Comparison of ENCODE assay signal across 24 cellular contexts in genomic region chr6:32131439-32131948, GRCh38. TPM values are rescaled to one million over a fixed set of nuclear protein-coding genes. Genes with fewer than 3 reads are reported as not detected.
A peak's percentile ranks its signal among the peaks of the same experiment; 100 is the strongest.
DNase-seq lines count a peak whose midpoint lies in the region; ATAC-seq, FAIRE-seq and TF ChIP-seq lines count a peak whose summit lies in the region.
"Had no signal": no experiment of that assay in that cellular context is flagged by ENCODE, and none has a peak within 500 bp of the region (broad histone marks: within the 10 kb centered on the region; RNA-seq: fewer than 3 reads in every experiment).

No MANE protein-coding gene starts in this region.

- peak overlapping the region in 2 of 7 donors; percentile 57 to 79 for H3K27ac Mint-ChIP-seq in CD4-positive, alpha-beta memory T cell
- H3K27ac Mint-ChIP-seq in IgD-negative memory B cell: peak overlapping the region in 1 of 3 donors; percentile 27
- no peak overlapping the region for H3K27ac Mint-ChIP-seq in astrocyte (ENCODE audit: unreplicated experiment)
- H3K27ac Mint-ChIP-seq in nephron: peak overlapping the region in 2 of 3 experiments; percentile 77 to 79

- H3K4me3 Mint-ChIP-seq in CD4-positive, alpha-beta memory T cell: peak overlapping the region; percentile 4 to 63 (median 34)
- H3K4me3 Mint-ChIP-seq in IgD-negative memory B cell (peak overlapping the region; percentile 39 to 56 (median 50)), astrocyte (ENCODE audit: unreplicated experiment) (peak overlapping the region; percentile 9), nephron (peak overlapping the region; percentile 68 to 79 (median 71))

- H3K4me1 ChIP-seq in CD4-positive, alpha-beta memory T cell (ENCODE audit: insufficient read depth, low read length): peaks cover 28% of the 10 kb centered on the region
- H3K4me1 ChIP-seq in astrocyte (ENCODE audit: insufficient read depth, low read length): peaks cover 24% of the 10 kb centered on the region
- peaks cover 7 to 20% of the 10 kb centered on the region in 2 donors for H3K4me1 ChIP-seq in breast epithelium

- peaks cover 5% of the 10 kb centered on the region for H3K36me3 ChIP-seq in CD4-positive, alpha-beta memory T cell (ENCODE audit: insufficient read depth, low read length)
- H3K36me3 ChIP-seq in astrocyte (ENCODE audit: insufficient read depth, low read length): no peaks in the 10 kb centered on the region
- no peaks in the 10 kb centered on the region for H3K36me3 ChIP-seq in breast epithelium
- H3K36me3 ChIP-seq: thyroid gland had no signal

- no peak for DNase-seq in CD4-positive, alpha-beta memory T cell
- DNase-seq in astrocyte (ENCODE audit: low read depth): no peak
- DNase-seq in stimulated activated CD4-positive, alpha-beta T cell treated with anti-CD3 and anti-CD28 coated beads, Interleukin-2, amount 100 ng/mL, for 24 hours: no peak
- no peak for DNase-seq in breast epithelium (ENCODE audit: low spot score in 2 of 2)
- no peak for DNase-seq in islet precursor cell
- DNase-seq: activated CD4-positive, alpha-beta T cell treated with anti-CD3 and anti-CD28 coated beads for 48 hours; activated T-cell treated with anti-CD3 and anti-CD28 coated beads, Interleukin-2, amount 50 U/mL, for 4 hours; amygdala; cerebellar nuclear complex; DMS153; GOT3; MM.1S; NCI-H187 treated with DMSO at 0.1 percent for 48 hours; NCI-H446 treated with DMSO at 0.1 percent for 48 hours; Right ventricle myocardium superior; thyroid gland had no signal

- TF ChIP-seq POLR2A in breast epithelium (IDR thresholded peaks at IDR 0.05): no peak
- TF ChIP-seq POLR2A in GM18505 (IDR thresholded peaks at IDR 0.05; ENCODE audit: borderline replicate concordance, extremely low read depth, insufficient read depth, insufficient read length): no peak

- H3K4me3 ChIP-seq in CD4-positive, alpha-beta memory T cell (ENCODE audit: low read length in 2 of 2): no peak overlapping the region
- no peak overlapping the region for H3K4me3 ChIP-seq in astrocyte (ENCODE audit: insufficient read depth, low read depth, low read length)
- H3K4me3 ChIP-seq in breast epithelium: no peak overlapping the region

- intact Hi-C loops in CD4-positive, alpha-beta memory T cell (cut with micrococcal nuclease): loop anchor here (2.0 kb wide), 1 partner anchor 17 kb away; no protein-coding TSS in a partner anchor
- intact Hi-C loops in breast epithelium (cut with DNase I; ENCODE audit: low total_unique reads): no loop called here

- H3K27ac ChIP-seq in CD4-positive, alpha-beta memory T cell (ENCODE audit: low read depth, low read length): no peak overlapping the region
- H3K27ac ChIP-seq in astrocyte (ENCODE audit: low read depth, low read length): no peak overlapping the region
- H3K27ac ChIP-seq in breast epithelium: no peak overlapping the region
- H3K27ac ChIP-seq: BLaER1, thyroid gland had no signal

- peaks cover 30% of the 10 kb centered on the region for H3K79me2 ChIP-seq in astrocyte (ENCODE audit: insufficient read depth, low read length)

- no peaks in the 10 kb centered on the region for H3K27me3 ChIP-seq in CD4-positive, alpha-beta memory T cell (ENCODE audit: insufficient read depth, low read length)
- H3K27me3 ChIP-seq in astrocyte (ENCODE audit: insufficient read depth, low read length) (no peaks in the 10 kb centered on the region), breast epithelium (no peaks in the 10 kb centered on the region)
- H3K27me3 ChIP-seq: BLaER1, thyroid gland had no signal

- peaks cover 24 to 40% (median 32%) of the 10 kb centered on the region in 4 donors for H3K4me1 Mint-ChIP-seq in CD4-positive, alpha-beta memory T cell
- peaks cover 15 to 28% (median 24%) of the 10 kb centered on the region in 3 donors for H3K4me1 Mint-ChIP-seq in IgD-negative memory B cell
- peaks cover 21% of the 10 kb centered on the region for H3K4me1 Mint-ChIP-seq in astrocyte (ENCODE audit: low read depth, unreplicated experiment)
- H3K4me1 Mint-ChIP-seq in nephron: peaks cover 33% of the 10 kb centered on the region

- ATAC-seq in GM18505 (IDR thresholded peaks at IDR 0.05; ENCODE audit: unreplicated experiment): no peak
- ATAC-seq: activated T-cell treated with anti-CD3 and anti-CD28 coated beads, Interleukin-2, amount 50 U/mL, for 4 hours; HepG2 had no signal

- POLR2A ChIA-PET in CD4-positive, alpha-beta memory T cell (lab: Charles Lee; ENCODE audit: partially characterized antibody): interaction anchor here (1.2 to 8.6 kb wide), 3 partner anchors 23 to 61 kb away, joined by 3 to 188 read pairs (median 49); partner anchors contain the start of genes AGPAT1, GPSM3 and PBX2

- H3K9me3 ChIP-seq in CD4-positive, alpha-beta memory T cell (ENCODE audit: control insufficient read depth in 1 of 2, low read length in 2 of 2): no peaks in the 10 kb centered on the region
- H3K9me3 ChIP-seq in astrocyte (ENCODE audit: insufficient read depth, low read depth, low read length) (no peaks in the 10 kb centered on the region), breast epithelium (no peaks in the 10 kb centered on the region)
- H3K9me3 ChIP-seq: BLaER1, thyroid gland had no signal

- H2AFZ ChIP-seq in astrocyte (ENCODE audit: low read depth, low read length): no peak overlapping the region

- no peak overlapping the region for H3K9ac ChIP-seq in astrocyte (ENCODE audit: low read length)
- H3K9ac ChIP-seq: BLaER1 had no signal

- H3K27me3 Mint-ChIP-seq in CD4-positive, alpha-beta memory T cell: peaks cover 0 to 2% of the 10 kb centered on the region in 2 donors
- H3K27me3 Mint-ChIP-seq in IgD-negative memory B cell (peaks cover 9% of the 10 kb centered on the region), astrocyte (ENCODE audit: low read depth, unreplicated experiment) (peaks cover 3% of the 10 kb centered on the region), nephron (ENCODE audit: low read depth) (peaks cover 4% of the 10 kb centered on the region)

- H3K36me3 Mint-ChIP-seq in CD4-positive, alpha-beta memory T cell: peaks cover 4 to 22% of the 10 kb centered on the region in 2 donors
- H3K36me3 Mint-ChIP-seq in IgD-negative memory B cell: peaks cover 6% of the 10 kb centered on the region
- no peaks in the 10 kb centered on the region for H3K36me3 Mint-ChIP-seq in astrocyte (ENCODE audit: low read depth, unreplicated experiment)
- no peaks in the 10 kb centered on the region for H3K36me3 Mint-ChIP-seq in nephron (ENCODE audit: low read depth)

- peaks cover 0 to 3% (median 0%) of the 10 kb centered on the region in 8 donors for H3K9me3 Mint-ChIP-seq in CD4-positive, alpha-beta memory T cell
- H3K9me3 Mint-ChIP-seq in IgD-negative memory B cell: peaks cover 0 to 2% (median 0%) of the 10 kb centered on the region in 3 donors
- no peaks in the 10 kb centered on the region for H3K9me3 Mint-ChIP-seq in astrocyte (ENCODE audit: unreplicated experiment)
- H3K9me3 Mint-ChIP-seq in nephron: no peaks in the 10 kb centered on the region
- H3K9me3 Mint-ChIP-seq: activated T-cell treated with anti-CD3 and anti-CD28 coated beads, Interleukin-2, amount 50 U/mL, for 4 hours had no signal

- CTCF ChIA-PET in CD4-positive, alpha-beta memory T cell (lab: Charles Lee; ENCODE audit: partially characterized antibody): interaction anchor here (2.4 kb wide), 1 partner anchor 64 kb away, joined by 8 read pairs; no protein-coding TSS in a partner anchor

- no peak overlapping the region for H3K4me2 ChIP-seq in astrocyte (ENCODE audit: low read length)

- H4K20me1 ChIP-seq in astrocyte (ENCODE audit: insufficient read depth, low read length): no peaks in the 10 kb centered on the region
- H4K20me1 ChIP-seq: BLaER1 had no signal

- no peak for FAIRE-seq in astrocyte (lab: Jason Lieb, UNC)
- FAIRE-seq: endometrium, frontal cortex, HepG2 had no signal

- TF ChIP-seq CTCF in astrocyte (IDR thresholded peaks at IDR 0.05; ENCODE audit: insufficient read depth, low read depth, low read length): no peak
- TF ChIP-seq CTCF in nephron (IDR thresholded peaks at IDR 0.05; ENCODE audit: unreplicated experiment in 3 of 3): no peak
- no peak for TF ChIP-seq CTCF in breast epithelium (IDR thresholded peaks at IDR 0.05)

RNA-seq across cellular contexts. Expression of gene FKBPL, which starts 1.4 kb away (rescaled TPM):
- 1 to 10 TPM; 2.2 to 2.8 TPM for total RNA-seq in CD4-positive, alpha-beta memory T cell
- polyA plus RNA-seq in CD4-positive, alpha-beta memory T cell: 1 to 10 TPM; 2.0 to 3.0 TPM
- polyA plus RNA-seq in IgD-negative memory B cell: 4.1 TPM
- total RNA-seq in astrocyte (5.2 TPM in 2 replicates), breast epithelium (1 to 10 TPM; 2.6 to 4.1 (median 2.7) TPM)

RNA-seq across cellular contexts. Expression of gene ATF6B, which starts 3.4 kb away (rescaled TPM):
- total RNA-seq in CD4-positive, alpha-beta memory T cell: 100 to 1,000 TPM; 151 to 154 TPM
- polyA plus RNA-seq in CD4-positive, alpha-beta memory T cell: 10 to 100 TPM; 11.4 to 27.7 TPM
- polyA plus RNA-seq in IgD-negative memory B cell: 25.5 TPM
- 68.7 and 70.1 TPM in 2 replicates for total RNA-seq in astrocyte
- 10 to 100 TPM; 37.0 to 44.8 (median 43.6) TPM for total RNA-seq in breast epithelium

RNA-seq across cellular contexts. Expression of gene PRRT1, which starts 20.2 kb away (rescaled TPM):
- 1 to 10 TPM; 1.5 to 1.9 TPM for total RNA-seq in CD4-positive, alpha-beta memory T cell
- under 1 TPM in 1 of 2 donors, not detected in 1; 0.60 TPM for polyA plus RNA-seq in CD4-positive, alpha-beta memory T cell
- polyA plus RNA-seq in IgD-negative memory B cell: not detected
- total RNA-seq in astrocyte: 0.45 and 0.67 TPM in 2 replicates
- 1 to 10 TPM in 2 of 3 donors, under 1 TPM in 1; 0.48 to 2.8 (median 1.3) TPM for total RNA-seq in breast epithelium
- total RNA-seq: skeletal muscle tissue had no signal

RNA-seq across cellular contexts. Expression of gene TNXB, which starts 22.4 kb away (rescaled TPM):
- 10 to 100 TPM; 16.5 to 22.4 TPM for total RNA-seq in CD4-positive, alpha-beta memory T cell
- polyA plus RNA-seq in CD4-positive, alpha-beta memory T cell: under 1 TPM in 1 of 2 donors, not detected in 1; 0.31 TPM
- polyA plus RNA-seq in IgD-negative memory B cell: 0.21 TPM
- total RNA-seq in astrocyte: 1.8 and 2.3 TPM in 2 replicates
- total RNA-seq in breast epithelium: 100 to 1,000 TPM in 1 of 3 donors, 10 to 100 TPM in 2; 32.9 to 109 (median 89.8) TPM

RNA-seq across cellular contexts. Expression of gene PPT2, which starts 22.4 kb away (rescaled TPM):
- 10 to 100 TPM; 12.7 to 15.4 TPM for total RNA-seq in CD4-positive, alpha-beta memory T cell
- 1 to 10 TPM; 3.8 TPM for polyA plus RNA-seq in CD4-positive, alpha-beta memory T cell
- 1.5 TPM for polyA plus RNA-seq in IgD-negative memory B cell
- total RNA-seq in astrocyte: 25.6 and 33.0 TPM in 2 replicates
- 10 to 100 TPM; 18.4 to 59.6 (median 28.5) TPM for total RNA-seq in breast epithelium

Comparison
In these comparisons a context has a peak if more than half of its experiments do, and no peak if none do; other contexts are left out.
1. H3K4me3 Mint-ChIP-seq: peak in every context shown above with its lines; median percentile 71 in nephron; 50 in IgD-negative memory B cell; 34 in CD4-positive, alpha-beta memory T cell; 9 in astrocyte.